Comparison of ENCODE assay signal across 2 cellular contexts in the genomic region with DNA sequence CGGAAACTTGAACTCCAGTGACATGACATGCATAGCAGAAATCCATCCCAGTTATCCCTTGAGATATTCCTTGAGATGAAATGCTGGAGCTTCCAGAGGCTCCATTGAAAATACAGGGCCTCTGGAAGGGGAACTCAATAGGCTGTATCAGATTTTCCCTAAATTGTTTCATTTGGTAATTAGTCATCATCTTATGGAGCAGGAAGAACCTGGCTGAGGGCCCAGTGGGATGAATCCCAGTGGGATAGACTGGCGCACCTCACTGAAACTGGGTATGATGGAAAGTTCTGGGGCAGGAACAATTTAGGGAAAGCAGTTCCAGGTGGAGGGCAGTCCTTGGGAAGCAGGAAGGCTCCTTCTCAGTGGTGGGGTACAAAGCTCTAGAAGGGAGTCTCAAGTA.
TF ChIP-seq lines count a peak whose summit lies in the region.

No MANE protein-coding gene starts in this region.

TF ChIP-seq in IMR-90, 13 proteins besides CTCF, POLR2A, EP300 and RAD21:
- TF ChIP-seq MAZ (IDR thresholded peaks at IDR 0.05; ENCODE audit: borderline replicate concordance, low read depth, low read length) (no peak), CEBPB (IDR thresholded peaks at IDR 0.05; ENCODE audit: low read depth, low read length) (no peak), SMC3 (IDR thresholded peaks at IDR 0.05; ENCODE audit: low read depth, low read length) (no peak)
- TF ChIP-seq, protein P1, sequence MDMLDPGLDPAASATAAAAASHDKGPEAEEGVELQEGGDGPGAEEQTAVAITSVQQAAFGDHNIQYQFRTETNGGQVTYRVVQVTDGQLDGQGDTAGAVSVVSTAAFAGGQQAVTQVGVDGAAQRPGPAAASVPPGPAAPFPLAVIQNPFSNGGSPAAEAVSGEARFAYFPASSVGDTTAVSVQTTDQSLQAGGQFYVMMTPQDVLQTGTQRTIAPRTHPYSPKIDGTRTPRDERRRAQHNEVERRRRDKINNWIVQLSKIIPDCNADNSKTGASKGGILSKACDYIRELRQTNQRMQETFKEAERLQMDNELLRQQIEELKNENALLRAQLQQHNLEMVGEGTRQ (IDR thresholded peaks at IDR 0.05; ENCODE audit: low read depth, low read length): no peak
TF ChIP-seq in IMR-90: peak in this region for 0.

TF ChIP-seq in endothelial cell of umbilical vein, 7 proteins besides CTCF, POLR2A, EP300 and RAD21:
- no peak for TF ChIP-seq FOS (IDR thresholded peaks at IDR 0.05; ENCODE audit: borderline replicate concordance, insufficient read depth, low read length)
- TF ChIP-seq EZH2 (IDR thresholded peaks at IDR 0.05; ENCODE audit: borderline replicate concordance, low read depth, low read length, severe bottlenecking): no peak
- no peak for TF ChIP-seq MYC (IDR thresholded peaks at IDR 0.05; ENCODE audit: low read depth, low read length)
- TF ChIP-seq JUN (IDR thresholded peaks at IDR 0.05; ENCODE audit: borderline replicate concordance, insufficient read depth, insufficient read length, low read depth): no peak
- no peak for TF ChIP-seq POLR2AphosphoS5 (IDR thresholded peaks at IDR 0.05; ENCODE audit: insufficient read depth, low read depth, low read length)
- TF ChIP-seq GATA2 (IDR thresholded peaks at IDR 0.05; ENCODE audit: insufficient read depth, insufficient read length, low read depth, low read length): no peak
- TF ChIP-seq, protein P2, sequence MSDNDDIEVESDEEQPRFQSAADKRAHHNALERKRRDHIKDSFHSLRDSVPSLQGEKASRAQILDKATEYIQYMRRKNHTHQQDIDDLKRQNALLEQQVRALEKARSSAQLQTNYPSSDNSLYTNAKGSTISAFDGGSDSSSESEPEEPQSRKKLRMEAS (IDR thresholded peaks at IDR 0.05; ENCODE audit: insufficient read depth, insufficient read length): no peak
